In the genomic region with DNA sequence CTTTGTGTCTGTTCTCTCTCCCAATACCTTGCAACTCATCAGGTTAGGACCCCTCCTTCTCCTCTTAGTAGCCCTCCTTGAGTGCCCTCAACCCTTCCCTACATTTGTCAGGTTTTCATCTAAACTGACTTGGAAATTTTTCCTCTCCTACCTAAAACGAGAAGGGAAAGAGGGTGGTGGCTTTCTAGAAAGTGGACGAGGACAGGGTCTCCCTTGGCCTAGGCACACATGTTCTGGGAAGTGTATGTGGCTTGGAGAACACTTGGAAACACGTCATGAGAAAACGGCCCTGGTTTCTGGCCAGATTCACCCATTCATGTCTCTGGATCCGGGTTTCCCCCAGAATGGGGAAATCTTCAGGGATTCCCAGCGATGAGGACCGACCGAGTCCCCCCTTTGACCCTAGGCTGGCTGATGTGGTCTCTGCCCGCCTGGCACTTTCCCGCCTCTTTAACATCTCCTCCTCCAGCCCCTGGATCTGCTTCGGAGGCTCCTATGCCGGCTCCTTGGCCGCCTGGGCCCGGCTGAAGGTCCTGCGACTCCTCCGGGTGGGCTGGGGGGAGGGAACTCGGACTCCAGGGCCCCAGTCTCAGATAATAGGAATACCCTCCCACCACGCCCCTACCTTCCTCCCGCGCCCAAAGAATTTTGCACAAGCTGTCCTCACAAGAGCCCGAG, we compare ENCODE assay signal across 8 cellular contexts. TPM values are rescaled to one million over a fixed set of nuclear protein-coding genes. Genes with fewer than 3 reads are reported as not detected.
DNase-seq lines count a peak whose midpoint lies in the region; ATAC-seq and TF ChIP-seq lines count a peak whose summit lies in the region.

No MANE protein-coding gene starts in this region.

- H3K27me3 ChIP-seq in SK-N-SH (ENCODE audit: insufficient read depth) (peaks cover 77% of the 10 kb centered on the region), iPS DF 6.9 (ENCODE audit: control insufficient read depth, insufficient read depth, low read length) (no peaks in the 10 kb centered on the region; the same call in 1 of the 2 replicates), spleen (replicated peaks in 1 of 7) (peaks cover 4 to 99% (median 47%) of the 10 kb centered on the region in 7 donors)

- TF ChIP-seq RAD21 in SK-N-SH (IDR thresholded peaks at IDR 0.05; ENCODE audit: low read length): no peak

- CTCF ChIA-PET in SK-N-SH (lab: Yijun Ruan, JAX): no interaction called here
- CTCF ChIA-PET in activated CD4-positive, alpha-beta memory T cell treated with anti-CD3 and anti-CD28 coated beads, Interleukin-2, amount 10 ng/mL, durations not matched to agents 7 days and 5 days (lab: Charles Lee): interaction anchor here (1.3 kb wide), 1 partner anchor 12 kb away, joined by 3 read pairs; no protein-coding TSS in a partner anchor

- no peak for TF ChIP-seq EP300 in SK-N-SH (IDR thresholded peaks at IDR 0.05; ENCODE audit: borderline replicate concordance in 1 of 2, low read depth in 1 of 2, low read length in 1 of 2)

- no peaks in the 10 kb centered on the region for H3K9me3 Mint-ChIP-seq in activated CD4-positive, alpha-beta memory T cell treated with anti-CD3 and anti-CD28 coated beads, Interleukin-2, amount 10 ng/mL, durations not matched to agents 7 days and 5 days

- H3K27ac Mint-ChIP-seq in activated CD4-positive, alpha-beta memory T cell treated with anti-CD3 and anti-CD28 coated beads, Interleukin-2, amount 10 ng/mL, durations not matched to agents 7 days and 5 days: no peak overlapping the region

- DNase-seq in SK-N-SH (peak; percentile 27), iPS DF 6.9 (ENCODE audit: low read depth, low spot score) (no peak), spleen (no peak), posterior vena cava (ENCODE audit: low spot score) (no peak), NCI-H2029 (lab: John Stamatoyannopoulos, UW) (no peak), NCI-H146 (lab: John Stamatoyannopoulos, UW) (no peak)
- no peak for DNase-seq in activated CD4-positive, alpha-beta memory T cell treated with anti-CD3 and anti-CD28 coated beads, Interleukin-2, amount 10 ng/mL, durations not matched to agents 7 days and 5 days

- H4K20me1 ChIP-seq in SK-N-SH (ENCODE audit: insufficient read depth): no peaks in the 10 kb centered on the region

- peak overlapping the region in 1 of 2 experiments; percentile 27; a peak in 1 of 4 replicates for H3K4me3 ChIP-seq in SK-N-SH (ENCODE audit: low read depth in 2 of 2, low read length in 1 of 2)
- peak overlapping the region; percentile 66; the same call in 1 of the 2 replicates for H3K4me3 ChIP-seq in iPS DF 6.9 (ENCODE audit: low read length)
- peak overlapping the region; percentile 45 to 81 (median 53) for H3K4me3 ChIP-seq in spleen

- no peaks in the 10 kb centered on the region for H3K36me3 Mint-ChIP-seq in activated CD4-positive, alpha-beta memory T cell treated with anti-CD3 and anti-CD28 coated beads, Interleukin-2, amount 10 ng/mL, durations not matched to agents 7 days and 5 days (ENCODE audit: low read depth)

- peak overlapping the region; percentile 86 for H3K4me3 Mint-ChIP-seq in activated CD4-positive, alpha-beta memory T cell treated with anti-CD3 and anti-CD28 coated beads, Interleukin-2, amount 10 ng/mL, durations not matched to agents 7 days and 5 days

- intact Hi-C loops in spleen (cut with DNase I; ENCODE audit: low total_unique reads): no loop called here
- intact Hi-C loops in posterior vena cava (cut with DNase I): no loop called here

- ATAC-seq in SK-N-SH treated with all-trans-retinoic acid at 6 μM for 48 hours: no peak

- no peaks in the 10 kb centered on the region for H3K36me3 ChIP-seq in SK-N-SH (replicated peaks in 1 of 2; ENCODE audit: control insufficient read depth in 1 of 2, insufficient read depth in 2 of 2, low read length in 1 of 2)
- H3K36me3 ChIP-seq in iPS DF 6.9 (ENCODE audit: control insufficient read depth, insufficient read depth, low read length): no peaks in the 10 kb centered on the region
- no peaks in the 10 kb centered on the region for H3K36me3 ChIP-seq in spleen

- no peaks in the 10 kb centered on the region for H3F3A ChIP-seq in SK-N-SH (replicated peaks; ENCODE audit: insufficient read depth)

- POLR2A ChIA-PET in SK-N-SH (lab: Yijun Ruan, JAX): no interaction called here
- POLR2A ChIA-PET in activated CD4-positive, alpha-beta memory T cell treated with anti-CD3 and anti-CD28 coated beads, Interleukin-2, amount 10 ng/mL, durations not matched to agents 7 days and 5 days (lab: Charles Lee): no interaction called here

- peaks cover 34% of the 10 kb centered on the region for H3K27me3 Mint-ChIP-seq in activated CD4-positive, alpha-beta memory T cell treated with anti-CD3 and anti-CD28 coated beads, Interleukin-2, amount 10 ng/mL, durations not matched to agents 7 days and 5 days

- H3K79me2 ChIP-seq in SK-N-SH (ENCODE audit: insufficient read depth): no peaks in the 10 kb centered on the region

- no peaks in the 10 kb centered on the region for H3K9me3 ChIP-seq in SK-N-SH
- no peaks in the 10 kb centered on the region for H3K9me3 ChIP-seq in iPS DF 6.9 (ENCODE audit: control insufficient read depth, insufficient read depth, low read length)
- no peaks in the 10 kb centered on the region for H3K9me3 ChIP-seq in spleen

- no peak overlapping the region for H3K27ac ChIP-seq in SK-N-SH (ENCODE audit: low read depth in 2 of 2, low read length in 1 of 2)
- H3K27ac ChIP-seq in iPS DF 6.9 (ENCODE audit: low read length): no peak overlapping the region
- peak overlapping the region in 1 of 8 donors; percentile 76 for H3K27ac ChIP-seq in spleen

- WGBS in SK-N-SH (ENCODE audit: low lambda C conversion rate): 13% methylated on average over 14 of the region's 21 CpGs
- WGBS in iPS DF 6.9 (ENCODE audit: insufficient coverage, insufficient read length): no CpG with 5 or more reads among the region's 21 CpGs
- 11 to 18% (median 13%) methylated on average over 14 to 21 of the region's 21 CpGs for WGBS in spleen, 5 donors

- H2AFZ ChIP-seq in SK-N-SH (ENCODE audit: low read depth): no peak overlapping the region

- H3K4me2 ChIP-seq in SK-N-SH: peak overlapping the region; percentile 69; the same call in 1 of the 2 replicates

- TF ChIP-seq POLR2A in spleen (IDR thresholded peaks at IDR 0.05): no peak

- peaks cover 0 to 6% of the 10 kb centered on the region in 2 experiments; a peak in 1 of 4 replicates for H3K4me1 ChIP-seq in SK-N-SH (ENCODE audit: control insufficient read depth in 1 of 2, insufficient read depth in 2 of 2, low read depth in 1 of 2, low read length in 1 of 2)
- peaks cover 2% of the 10 kb centered on the region for H3K4me1 ChIP-seq in iPS DF 6.9 (ENCODE audit: control insufficient read depth, insufficient read depth, low read length)
- peaks cover 0 to 19% (median 10%) of the 10 kb centered on the region in 6 donors for H3K4me1 ChIP-seq in spleen

- no peak overlapping the region for H3K9ac ChIP-seq in SK-N-SH

- H3K4me1 Mint-ChIP-seq in activated CD4-positive, alpha-beta memory T cell treated with anti-CD3 and anti-CD28 coated beads, Interleukin-2, amount 10 ng/mL, durations not matched to agents 7 days and 5 days: peaks cover 15% of the 10 kb centered on the region

- no peaks in the 10 kb centered on the region for H3K9me2 ChIP-seq in SK-N-SH

- TF ChIP-seq CTCF in SK-N-SH (IDR thresholded peaks at IDR 0.05) (no peak), spleen (IDR thresholded peaks at IDR 0.05 in 8 of 11, conservative IDR thresholded peaks at IDR 0.05 in 3 of 11) (no peak)

TF ChIP-seq in SK-N-SH, 30 proteins besides CTCF, POLR2A, EP300 and RAD21 (continues in another document):
- TF ChIP-seq RXRA (IDR thresholded peaks at IDR 0.05; ENCODE audit: borderline replicate concordance, low read depth) (no peak), TAF1 (IDR thresholded peaks at IDR 0.05; ENCODE audit: borderline replicate concordance, low read depth, low read length) (no peak), GABPA (IDR thresholded peaks at IDR 0.05; ENCODE audit: low read depth) (no peak), MEF2A (IDR thresholded peaks at IDR 0.05; ENCODE audit: borderline replicate concordance, low read depth) (no peak)
- TF ChIP-seq, protein P1, sequence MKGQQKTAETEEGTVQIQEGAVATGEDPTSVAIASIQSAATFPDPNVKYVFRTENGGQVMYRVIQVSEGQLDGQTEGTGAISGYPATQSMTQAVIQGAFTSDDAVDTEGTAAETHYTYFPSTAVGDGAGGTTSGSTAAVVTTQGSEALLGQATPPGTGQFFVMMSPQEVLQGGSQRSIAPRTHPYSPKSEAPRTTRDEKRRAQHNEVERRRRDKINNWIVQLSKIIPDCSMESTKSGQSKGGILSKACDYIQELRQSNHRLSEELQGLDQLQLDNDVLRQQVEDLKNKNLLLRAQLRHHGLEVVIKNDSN (IDR thresholded peaks at IDR 0.05; ENCODE audit: borderline replicate concordance, low read depth): no peak

TF ChIP-seq in SK-N-SH treated with all-trans-retinoic acid at 6 μM for 48 hours, 23 proteins besides CTCF, POLR2A, EP300 and RAD21 (continues in another document):
- TF ChIP-seq ARNTL (CRISPR knock-in tag; IDR thresholded peaks at IDR 0.05; ENCODE audit: borderline replicate concordance, low read depth) (no peak), ZFP3 (CRISPR knock-in tag; IDR thresholded peaks at IDR 0.05) (no peak), RARB (CRISPR knock-in tag; IDR thresholded peaks at IDR 0.05) (no peak), ZC3H10 (CRISPR knock-in tag; IDR thresholded peaks at IDR 0.05) (no peak), ISL1 (CRISPR knock-in tag; IDR thresholded peaks at IDR 0.05) (no peak), ZFP30 (CRISPR knock-in tag; IDR thresholded peaks at IDR 0.05) (no peak)
- TF ChIP-seq, protein P2, sequence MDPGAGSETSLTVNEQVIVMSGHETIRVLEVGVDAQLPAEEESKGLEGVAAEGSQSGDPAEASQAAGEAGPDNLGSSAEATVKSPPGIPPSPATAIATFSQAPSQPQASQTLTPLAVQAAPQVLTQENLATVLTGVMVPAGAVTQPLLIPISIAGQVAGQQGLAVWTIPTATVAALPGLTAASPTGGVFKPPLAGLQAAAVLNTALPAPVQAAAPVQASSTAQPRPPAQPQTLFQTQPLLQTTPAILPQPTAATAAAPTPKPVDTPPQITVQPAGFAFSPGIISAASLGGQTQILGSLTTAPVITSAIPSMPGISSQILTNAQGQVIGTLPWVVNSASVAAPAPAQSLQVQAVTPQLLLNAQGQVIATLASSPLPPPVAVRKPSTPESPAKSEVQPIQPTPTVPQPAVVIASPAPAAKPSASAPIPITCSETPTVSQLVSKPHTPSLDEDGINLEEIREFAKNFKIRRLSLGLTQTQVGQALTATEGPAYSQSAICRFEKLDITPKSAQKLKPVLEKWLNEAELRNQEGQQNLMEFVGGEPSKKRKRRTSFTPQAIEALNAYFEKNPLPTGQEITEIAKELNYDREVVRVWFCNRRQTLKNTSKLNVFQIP (CRISPR knock-in tag; IDR thresholded peaks at IDR 0.05; ENCODE audit: borderline replicate concordance, low read depth): no peak

RNA-seq across cellular contexts. Expression of a gene that starts 2.9 kb away (rescaled TPM):
- polyA plus RNA-seq in SK-N-SH (2012; rRNA removed): 0.05 and 0.07 TPM in 2 replicates
- 0.06 and 0.12 TPM in 2 replicates for polyA plus RNA-seq in SK-N-SH (2012; cell fraction: cytosol; rRNA removed)
- 0.13 and 0.19 TPM in 2 replicates for polyA plus RNA-seq in SK-N-SH (2012; cell fraction: nucleus; rRNA removed)
- total RNA-seq in activated CD4-positive, alpha-beta memory T cell treated with anti-CD3 and anti-CD28 coated beads, Interleukin-2, amount 10 ng/mL, durations not matched to agents 7 days and 5 days: 1 to 10 TPM; 1.3 to 1.6 TPM
- 1 to 10 TPM in 4 of 7 donors, under 1 TPM in 3; 0.46 to 6.0 (median 1.5) TPM for total RNA-seq in spleen
- polyA plus RNA-seq in spleen: under 1 TPM; 0.09 to 0.96 (median 0.39) TPM
- total RNA-seq in posterior vena cava: under 1 TPM in 1 of 2 donors, not detected in 1; 0.28 TPM
